ENCODE assay signal across 11 cellular contexts in genomic region chr3:124787490-124788195, GRCh38. TPM values are rescaled to one million over a fixed set of nuclear protein-coding genes. Genes with fewer than 3 reads are reported as not detected.
DNase-seq lines count a peak whose midpoint lies in the region; ATAC-seq and TF ChIP-seq lines count a peak whose summit lies in the region.
"Had no signal": no experiment of that assay in that cellular context is flagged by ENCODE, and none has a peak within 500 bp of the region (broad histone marks: within the 10 kb centered on the region; RNA-seq: fewer than 3 reads in every experiment).

No MANE protein-coding gene starts in this region.

- peaks cover 9% of the 10 kb centered on the region for H3K27me3 Mint-ChIP-seq in activated T-helper 1 cell treated with anti-CD3 and anti-CD28 coated beads, Interleukin-12 subunit alpha, Interleukin-12 subunit beta, Interleukin-2, Interleukin-4 antibody, amounts not matched to agents 30 ng/mL and 10 ng/mL and 1 ng/mL, durations not matched to agents 14 hours and 24 hours and 36 hours (ENCODE audit: insufficient read depth)
- H3K27me3 Mint-ChIP-seq: central memory CD8-positive, alpha-beta T cell had no signal

- no peaks in the 10 kb centered on the region for H3K9me3 Mint-ChIP-seq in activated T-helper 1 cell treated with anti-CD3 and anti-CD28 coated beads, Interleukin-12 subunit alpha, Interleukin-12 subunit beta, Interleukin-2, Interleukin-4 antibody, amounts not matched to agents 30 ng/mL and 10 ng/mL and 1 ng/mL, durations not matched to agents 14 hours and 24 hours and 36 hours
- no peaks in the 10 kb centered on the region for H3K9me3 Mint-ChIP-seq in stimulated activated effector memory CD8-positive, alpha-beta T cell treated with anti-CD3 and anti-CD28 coated beads, Interleukin-12 subunit alpha, Interleukin-12 subunit beta, amount 100 ng/mL, for 72 hours
- H3K9me3 Mint-ChIP-seq: central memory CD8-positive, alpha-beta T cell had no signal

- no peak for ATAC-seq in GM21528 (IDR thresholded peaks at IDR 0.05; ENCODE audit: low FRiP score, unreplicated experiment)
- no peak for ATAC-seq in stimulated activated effector memory CD8-positive, alpha-beta T cell treated with anti-CD3 and anti-CD28 coated beads, Interleukin-12 subunit alpha, Interleukin-12 subunit beta, amount 100 ng/mL, for 72 hours

- H3K4me2 ChIP-seq in smooth muscle cell, result peak overlapping the region; percentile 40

- H3K79me2 ChIP-seq in smooth muscle cell (ENCODE audit: low read depth), result peaks cover 15% of the 10 kb centered on the region

- H3K27ac Mint-ChIP-seq in activated T-helper 1 cell treated with anti-CD3 and anti-CD28 coated beads, Interleukin-12 subunit alpha, Interleukin-12 subunit beta, Interleukin-2, Interleukin-4 antibody, amounts not matched to agents 30 ng/mL and 10 ng/mL and 1 ng/mL, durations not matched to agents 14 hours and 24 hours and 36 hours, result peak overlapping the region; percentile 32
- no peak overlapping the region for H3K27ac Mint-ChIP-seq in stimulated activated effector memory CD8-positive, alpha-beta T cell treated with anti-CD3 and anti-CD28 coated beads, Interleukin-12 subunit alpha, Interleukin-12 subunit beta, amount 100 ng/mL, for 72 hours

- TF ChIP-seq CTCF in HEK293 (tag by site-specific recombination; IDR thresholded peaks at IDR 0.05), result no peak
- no peak for TF ChIP-seq CTCF in smooth muscle cell (IDR thresholded peaks at IDR 0.05; ENCODE audit: borderline replicate concordance, insufficient read depth, poor library complexity, severe bottlenecking)

- H3K36me3 ChIP-seq in HEK293 (ENCODE audit: control insufficient read depth in 2 of 2, insufficient read depth in 1 of 2, low read length in 2 of 2) (no peaks in the 10 kb centered on the region), smooth muscle cell (ENCODE audit: low read depth) (no peaks in the 10 kb centered on the region)
- H3K36me3 ChIP-seq: spleen had no signal

- peak overlapping the region; percentile 30 for H3K9ac ChIP-seq in smooth muscle cell (ENCODE audit: low read depth)

- H3K4me3 ChIP-seq in HEK293 (ENCODE audit: low read depth, low read length), result no peak overlapping the region
- H3K4me3 ChIP-seq in smooth muscle cell, result no peak overlapping the region
- H3K4me3 ChIP-seq: spleen had no signal

- no peaks in the 10 kb centered on the region for H3K36me3 Mint-ChIP-seq in activated T-helper 1 cell treated with anti-CD3 and anti-CD28 coated beads, Interleukin-12 subunit alpha, Interleukin-12 subunit beta, Interleukin-2, Interleukin-4 antibody, amounts not matched to agents 30 ng/mL and 10 ng/mL and 1 ng/mL, durations not matched to agents 14 hours and 24 hours and 36 hours (ENCODE audit: low read depth)
- H3K36me3 Mint-ChIP-seq in stimulated activated effector memory CD8-positive, alpha-beta T cell treated with anti-CD3 and anti-CD28 coated beads, Interleukin-12 subunit alpha, Interleukin-12 subunit beta, amount 100 ng/mL, for 72 hours, result no peaks in the 10 kb centered on the region

- H4K20me1 ChIP-seq in smooth muscle cell (ENCODE audit: low read depth), result no peaks in the 10 kb centered on the region

- H3K4me1 ChIP-seq in HEK293 (ENCODE audit: control insufficient read depth, insufficient read depth, low read length) (no peaks in the 10 kb centered on the region), smooth muscle cell (ENCODE audit: low read depth) (peaks cover 21% of the 10 kb centered on the region)

- H2AFZ ChIP-seq in smooth muscle cell (ENCODE audit: low read depth), result no peak overlapping the region

- no peaks in the 10 kb centered on the region for H3K27me3 ChIP-seq in smooth muscle cell (ENCODE audit: low read depth)
- H3K27me3 ChIP-seq: spleen had no signal

- POLR2A ChIA-PET in HEK293 (lab: Yijun Ruan, JAX), result interaction anchor here (1.1 kb wide), 1 partner anchor 114 kb away, joined by 3 read pairs; no protein-coding TSS in a partner anchor

- H3K9me3 ChIP-seq in HEK293 (ENCODE audit: control insufficient read depth, insufficient read depth, low read depth, low read length) (no peaks in the 10 kb centered on the region), smooth muscle cell (replicated peaks; ENCODE audit: low read depth) (no peaks in the 10 kb centered on the region)
- H3K9me3 ChIP-seq: spleen had no signal

- H3K27ac ChIP-seq in HEK293 (ENCODE audit: extremely low read depth, low read depth, low read length), result no peak overlapping the region
- peak overlapping the region; percentile 74 for H3K27ac ChIP-seq in smooth muscle cell (ENCODE audit: low read depth)
- H3K27ac ChIP-seq: spleen had no signal

- intact Hi-C loops in activated T-helper 1 cell treated with anti-CD3 and anti-CD28 coated beads, Interleukin-12 subunit alpha, Interleukin-12 subunit beta, Interleukin-2, Interleukin-4 antibody, amounts not matched to agents 30 ng/mL and 10 ng/mL and 1 ng/mL, durations not matched to agents 14 hours and 24 hours and 36 hours (cut with micrococcal nuclease), result no loop called here

- peaks cover 39% of the 10 kb centered on the region for H3F3A ChIP-seq in smooth muscle cell (ENCODE audit: low read depth)

- WGBS in smooth muscle cell (ENCODE audit: low lambda C conversion rate), result 91% methylated on average over 3 of the region's 3 CpGs

- H3K4me1 Mint-ChIP-seq in activated T-helper 1 cell treated with anti-CD3 and anti-CD28 coated beads, Interleukin-12 subunit alpha, Interleukin-12 subunit beta, Interleukin-2, Interleukin-4 antibody, amounts not matched to agents 30 ng/mL and 10 ng/mL and 1 ng/mL, durations not matched to agents 14 hours and 24 hours and 36 hours (ENCODE audit: low read depth), result peaks cover 18% of the 10 kb centered on the region
- H3K4me1 Mint-ChIP-seq in stimulated activated effector memory CD8-positive, alpha-beta T cell treated with anti-CD3 and anti-CD28 coated beads, Interleukin-12 subunit alpha, Interleukin-12 subunit beta, amount 100 ng/mL, for 72 hours, result peaks cover 7% of the 10 kb centered on the region
- H3K4me1 Mint-ChIP-seq: central memory CD8-positive, alpha-beta T cell had no signal

- CTCF ChIA-PET in HEK293 (lab: Yijun Ruan, JAX), result interaction anchor here (0.8 to 3.5 kb wide), 5 partner anchors 10 to 114 kb away, joined by 3 to 26 read pairs (median 6); no protein-coding TSS in a partner anchor

- no peak overlapping the region for H3K4me3 Mint-ChIP-seq in activated T-helper 1 cell treated with anti-CD3 and anti-CD28 coated beads, Interleukin-12 subunit alpha, Interleukin-12 subunit beta, Interleukin-2, Interleukin-4 antibody, amounts not matched to agents 30 ng/mL and 10 ng/mL and 1 ng/mL, durations not matched to agents 14 hours and 24 hours and 36 hours
- no peak overlapping the region for H3K4me3 Mint-ChIP-seq in stimulated activated effector memory CD8-positive, alpha-beta T cell treated with anti-CD3 and anti-CD28 coated beads, Interleukin-12 subunit alpha, Interleukin-12 subunit beta, amount 100 ng/mL, for 72 hours
- H3K4me3 Mint-ChIP-seq: central memory CD8-positive, alpha-beta T cell had no signal

- DNase-seq in activated T-helper 1 cell treated with anti-CD3 and anti-CD28 coated beads, Interleukin-12 subunit alpha, Interleukin-12 subunit beta, Interleukin-2, Interleukin-4 antibody, amounts not matched to agents 30 ng/mL and 10 ng/mL and 1 ng/mL, durations not matched to agents 14 hours and 24 hours and 36 hours (ENCODE audit: low spot score), result no peak
- DNase-seq in globus pallidus (ENCODE audit: low spot score) (peak; percentile 77), smooth muscle cell (lab: John Stamatoyannopoulos, UW; ENCODE audit: unreplicated experiment) (no peak), NCI-H2227 (lab: John Stamatoyannopoulos, UW; ENCODE audit: unreplicated experiment) (no peak), GM19238 (ENCODE audit: insufficient read length, low spot score) (no peak)
- no peak for DNase-seq in stimulated activated effector memory CD8-positive, alpha-beta T cell treated with anti-CD3 and anti-CD28 coated beads, Interleukin-12 subunit alpha, Interleukin-12 subunit beta, amount 100 ng/mL, for 72 hours (ENCODE audit: low spot score in 2 of 2)
- DNase-seq: NCI-H1417 treated with DMSO at 0.1 percent for 48 hours, spleen had no signal

TF ChIP-seq in HEK293, 187 proteins besides CTCF, POLR2A, EP300 and RAD21:
- TF ChIP-seq ZNF132 (tag by site-specific recombination; IDR thresholded peaks at IDR 0.05; ENCODE audit: borderline replicate concordance), result no peak
- peak; percentile 64; the same call in 1 of the 2 replicates for TF ChIP-seq ZNF121 (tag by site-specific recombination; IDR thresholded peaks at IDR 0.05)

RNA-seq across cellular contexts. Expression of gene UMPS, which starts 57.4 kb away (rescaled TPM):
- total RNA-seq in activated T-helper 1 cell treated with anti-CD3 and anti-CD28 coated beads, Interleukin-12 subunit alpha, Interleukin-12 subunit beta, Interleukin-2, Interleukin-4 antibody, amounts not matched to agents 30 ng/mL and 10 ng/mL and 1 ng/mL, durations not matched to agents 14 hours and 24 hours and 36 hours, result 54.2 and 56.3 TPM in 2 replicates
- total RNA-seq in smooth muscle cell, result 16.9 and 79.2 TPM in 2 replicates
- 22.3 and 26.4 TPM in 2 replicates for polyA plus RNA-seq in smooth muscle cell
